Comparison of ENCODE assay signal across 2 cellular contexts in genomic region chr1:180933141-180933540, GRCh38.
TF ChIP-seq lines count a peak whose summit lies in the region.

No MANE protein-coding gene starts in this region.

TF ChIP-seq in HCT116, 20 proteins besides CTCF, POLR2A, EP300 and RAD21 (continued from another document):
- TF ChIP-seq SP1 (IDR thresholded peaks at IDR 0.05; ENCODE audit: low read depth) (no peak), REST (IDR thresholded peaks at IDR 0.05; ENCODE audit: low read depth) (no peak), JUND (IDR thresholded peaks at IDR 0.05) (no peak), POLR2AphosphoS5 (IDR thresholded peaks at IDR 0.05; ENCODE audit: low read depth, low read length) (no peak), SRF (IDR thresholded peaks at IDR 0.05; ENCODE audit: low read depth) (no peak), ZBTB33 (IDR thresholded peaks at IDR 0.05; ENCODE audit: extremely low read depth, insufficient replicate concordance, low read length) (no peak), ELF1 (IDR thresholded peaks at IDR 0.05; ENCODE audit: borderline replicate concordance, low read depth) (no peak)

TF ChIP-seq in WTC11, 78 proteins besides CTCF, POLR2A, EP300 and RAD21 (continued from another document):
- TF ChIP-seq, protein P1, sequence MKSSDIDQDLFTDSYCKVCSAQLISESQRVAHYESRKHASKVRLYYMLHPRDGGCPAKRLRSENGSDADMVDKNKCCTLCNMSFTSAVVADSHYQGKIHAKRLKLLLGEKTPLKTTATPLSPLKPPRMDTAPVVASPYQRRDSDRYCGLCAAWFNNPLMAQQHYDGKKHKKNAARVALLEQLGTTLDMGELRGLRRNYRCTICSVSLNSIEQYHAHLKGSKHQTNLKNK (CRISPR knock-in tag; IDR thresholded peaks at IDR 0.05), result no peak
- TF ChIP-seq, protein P2, sequence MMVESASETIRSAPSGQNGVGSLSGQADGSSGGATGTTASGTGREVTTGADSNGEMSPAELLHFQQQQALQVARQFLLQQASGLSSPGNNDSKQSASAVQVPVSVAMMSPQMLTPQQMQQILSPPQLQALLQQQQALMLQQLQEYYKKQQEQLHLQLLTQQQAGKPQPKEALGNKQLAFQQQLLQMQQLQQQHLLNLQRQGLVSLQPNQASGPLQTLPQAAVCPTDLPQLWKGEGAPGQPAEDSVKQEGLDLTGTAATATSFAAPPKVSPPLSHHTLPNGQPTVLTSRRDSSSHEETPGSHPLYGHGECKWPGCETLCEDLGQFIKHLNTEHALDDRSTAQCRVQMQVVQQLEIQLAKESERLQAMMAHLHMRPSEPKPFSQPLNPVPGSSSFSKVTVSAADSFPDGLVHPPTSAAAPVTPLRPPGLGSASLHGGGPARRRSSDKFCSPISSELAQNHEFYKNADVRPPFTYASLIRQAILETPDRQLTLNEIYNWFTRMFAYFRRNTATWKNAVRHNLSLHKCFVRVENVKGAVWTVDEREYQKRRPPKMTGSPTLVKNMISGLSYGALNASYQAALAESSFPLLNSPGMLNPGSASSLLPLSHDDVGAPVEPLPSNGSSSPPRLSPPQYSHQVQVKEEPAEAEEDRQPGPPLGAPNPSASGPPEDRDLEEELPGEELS (CRISPR knock-in tag; IDR thresholded peaks at IDR 0.05), result no peak
- no peak for TF ChIP-seq FOXK1 (CRISPR knock-in tag; IDR thresholded peaks at IDR 0.05)
- no peak for TF ChIP-seq ZNF423 (CRISPR knock-in tag; IDR thresholded peaks at IDR 0.05)
- TF ChIP-seq, protein P3, sequence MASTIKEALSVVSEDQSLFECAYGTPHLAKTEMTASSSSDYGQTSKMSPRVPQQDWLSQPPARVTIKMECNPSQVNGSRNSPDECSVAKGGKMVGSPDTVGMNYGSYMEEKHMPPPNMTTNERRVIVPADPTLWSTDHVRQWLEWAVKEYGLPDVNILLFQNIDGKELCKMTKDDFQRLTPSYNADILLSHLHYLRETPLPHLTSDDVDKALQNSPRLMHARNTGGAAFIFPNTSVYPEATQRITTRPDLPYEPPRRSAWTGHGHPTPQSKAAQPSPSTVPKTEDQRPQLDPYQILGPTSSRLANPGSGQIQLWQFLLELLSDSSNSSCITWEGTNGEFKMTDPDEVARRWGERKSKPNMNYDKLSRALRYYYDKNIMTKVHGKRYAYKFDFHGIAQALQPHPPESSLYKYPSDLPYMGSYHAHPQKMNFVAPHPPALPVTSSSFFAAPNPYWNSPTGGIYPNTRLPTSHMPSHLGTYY (CRISPR knock-in tag; IDR thresholded peaks at IDR 0.05), result no peak
- TF ChIP-seq CBFB (CRISPR knock-in tag; IDR thresholded peaks at IDR 0.05; ENCODE audit: low read depth), result no peak
- TF ChIP-seq GABPB1 (CRISPR knock-in tag; IDR thresholded peaks at IDR 0.05), result no peak
- TF ChIP-seq ZNF121 (CRISPR knock-in tag; IDR thresholded peaks at IDR 0.05), result no peak
- no peak for TF ChIP-seq JUN (CRISPR knock-in tag; IDR thresholded peaks at IDR 0.05)
- TF ChIP-seq NR2C2 (CRISPR knock-in tag; IDR thresholded peaks at IDR 0.05), result no peak
- no peak for TF ChIP-seq ZBTB21 (CRISPR knock-in tag; IDR thresholded peaks at IDR 0.05; ENCODE audit: borderline replicate concordance)
- no peak for TF ChIP-seq KAT7 (CRISPR knock-in tag; IDR thresholded peaks at IDR 0.05; ENCODE audit: borderline replicate concordance)
- TF ChIP-seq ZNF416 (CRISPR knock-in tag; IDR thresholded peaks at IDR 0.05), result no peak
